Comparison of ENCODE assay signal across 10 cellular contexts in genomic region chr1:92957020-92957734, GRCh38. TPM values are rescaled to one million over a fixed set of nuclear protein-coding genes. Genes with fewer than 3 reads are reported as not detected.
DNase-seq lines count a peak whose midpoint lies in the region; ATAC-seq lines count a peak whose summit lies in the region.
"Had no signal": no experiment of that assay in that cellular context is flagged by ENCODE, and none has a peak within 500 bp of the region (broad histone marks: within the 10 kb centered on the region; RNA-seq: fewer than 3 reads in every experiment).

No MANE protein-coding gene starts in this region.

- no peak overlapping the region for H2BK15ac ChIP-seq in neuronal stem cell (ENCODE audit: low read length)

- H3K4ac ChIP-seq in neuronal stem cell (ENCODE audit: low read length): no peak overlapping the region

- no peak overlapping the region for H3K23ac ChIP-seq in neuronal stem cell (ENCODE audit: low read depth, low read length, poor library complexity)

- H3K14ac ChIP-seq in neuronal stem cell (ENCODE audit: low read length): no peak overlapping the region

- peak; percentile 31 for ATAC-seq in HG02678 (IDR thresholded peaks at IDR 0.05; ENCODE audit: unreplicated experiment)
- no peak for ATAC-seq in stimulated activated memory B cell treated with anti-CD40 and anti-IgM and Interleukin-4, amounts not matched to agents 10 μg/mL and 1 μg/mL and 100 μg/mL, for 72 hours

- H2BK12ac ChIP-seq in neuronal stem cell (ENCODE audit: low read length): no peak overlapping the region

- peak overlapping the region; percentile 1 for H3K4me3 Mint-ChIP-seq in activated CD4-positive, alpha-beta T cell treated with anti-CD3 and anti-CD28 coated beads, Interleukin-2, amount 10 ng/mL, durations not matched to agents 7 days and 5 days
- peak overlapping the region; percentile 10 for H3K4me3 Mint-ChIP-seq in T-helper 1 cell treated with Interleukin-12 subunit alpha and Interleukin-12 subunit beta and Interleukin-4 antibody, amounts not matched to agents 30 μg/mL and 1 μg/mL, for 36 hours
- H3K4me3 Mint-ChIP-seq in stimulated activated memory B cell treated with anti-CD40 and anti-IgM and Interleukin-4, amounts not matched to agents 10 μg/mL and 1 μg/mL and 100 μg/mL, for 72 hours: peak overlapping the region; percentile 65

- H3K4me1 ChIP-seq in neuronal stem cell (ENCODE audit: control insufficient read depth in 2 of 2, insufficient read depth in 1 of 2, low read depth in 1 of 2, low read length in 2 of 2): peaks cover 0 to 2% of the 10 kb centered on the region in 2 donors

- H3K27me3 Mint-ChIP-seq in activated CD4-positive, alpha-beta T cell treated with anti-CD3 and anti-CD28 coated beads, Interleukin-2, amount 10 ng/mL, durations not matched to agents 7 days and 5 days: no peaks in the 10 kb centered on the region
- no peaks in the 10 kb centered on the region for H3K27me3 Mint-ChIP-seq in T-helper 1 cell treated with Interleukin-12 subunit alpha and Interleukin-12 subunit beta and Interleukin-4 antibody, amounts not matched to agents 30 μg/mL and 1 μg/mL, for 36 hours (ENCODE audit: low read depth)
- no peaks in the 10 kb centered on the region for H3K27me3 Mint-ChIP-seq in stimulated activated memory B cell treated with anti-CD40 and anti-IgM and Interleukin-4, amounts not matched to agents 10 μg/mL and 1 μg/mL and 100 μg/mL, for 72 hours

- H3K4me3 ChIP-seq in neuronal stem cell (ENCODE audit: low read length in 2 of 2): no peak overlapping the region

- peaks cover 0 to 38% (median 0%) of the 10 kb centered on the region in 3 experiments for H3K27me3 ChIP-seq in neuronal stem cell (ENCODE audit: control insufficient read depth in 3 of 3, insufficient read depth in 3 of 3, low read depth in 1 of 3, low read length in 3 of 3)

- POLR2A ChIA-PET in activated CD4-positive, alpha-beta T cell treated with anti-CD3 and anti-CD28 coated beads, Interleukin-2, amount 10 ng/mL, durations not matched to agents 7 days and 5 days (lab: Charles Lee): no interaction called here

- peaks cover 24% of the 10 kb centered on the region for H3K36me3 Mint-ChIP-seq in activated CD4-positive, alpha-beta T cell treated with anti-CD3 and anti-CD28 coated beads, Interleukin-2, amount 10 ng/mL, durations not matched to agents 7 days and 5 days (ENCODE audit: low read depth)
- peaks cover 13% of the 10 kb centered on the region for H3K36me3 Mint-ChIP-seq in T-helper 1 cell treated with Interleukin-12 subunit alpha and Interleukin-12 subunit beta and Interleukin-4 antibody, amounts not matched to agents 30 μg/mL and 1 μg/mL, for 36 hours (ENCODE audit: low read depth)
- peaks cover 21% of the 10 kb centered on the region for H3K36me3 Mint-ChIP-seq in stimulated activated memory B cell treated with anti-CD40 and anti-IgM and Interleukin-4, amounts not matched to agents 10 μg/mL and 1 μg/mL and 100 μg/mL, for 72 hours

- no peaks in the 10 kb centered on the region for H3K36me3 ChIP-seq in neuronal stem cell (replicated peaks in 1 of 2; ENCODE audit: control insufficient read depth in 2 of 2, insufficient read depth in 2 of 2, low read length in 2 of 2)

- no peak overlapping the region for H3K27ac ChIP-seq in neuronal stem cell (replicated peaks; ENCODE audit: low read length)

- no peak overlapping the region for H3K4me2 ChIP-seq in neuronal stem cell (ENCODE audit: insufficient read depth, low read length, poor library complexity, severe bottlenecking)

- no peaks in the 10 kb centered on the region for H3K79me1 ChIP-seq in neuronal stem cell (ENCODE audit: low read depth, low read length)

- peak overlapping the region; percentile 76 for H3K27ac Mint-ChIP-seq in activated CD4-positive, alpha-beta T cell treated with anti-CD3 and anti-CD28 coated beads, Interleukin-2, amount 10 ng/mL, durations not matched to agents 7 days and 5 days
- H3K27ac Mint-ChIP-seq in T-helper 1 cell treated with Interleukin-12 subunit alpha and Interleukin-12 subunit beta and Interleukin-4 antibody, amounts not matched to agents 30 μg/mL and 1 μg/mL, for 36 hours: peak overlapping the region; percentile 56
- peak overlapping the region; percentile 45 for H3K27ac Mint-ChIP-seq in stimulated activated memory B cell treated with anti-CD40 and anti-IgM and Interleukin-4, amounts not matched to agents 10 μg/mL and 1 μg/mL and 100 μg/mL, for 72 hours

- no peak overlapping the region for H3K9ac ChIP-seq in neuronal stem cell (ENCODE audit: low read depth, low read length, poor library complexity)

- no peaks in the 10 kb centered on the region for H3K9me3 Mint-ChIP-seq in activated CD4-positive, alpha-beta T cell treated with anti-CD3 and anti-CD28 coated beads, Interleukin-2, amount 10 ng/mL, durations not matched to agents 7 days and 5 days
- H3K9me3 Mint-ChIP-seq in T-helper 1 cell treated with Interleukin-12 subunit alpha and Interleukin-12 subunit beta and Interleukin-4 antibody, amounts not matched to agents 30 μg/mL and 1 μg/mL, for 36 hours: no peaks in the 10 kb centered on the region
- no peaks in the 10 kb centered on the region for H3K9me3 Mint-ChIP-seq in stimulated activated memory B cell treated with anti-CD40 and anti-IgM and Interleukin-4, amounts not matched to agents 10 μg/mL and 1 μg/mL and 100 μg/mL, for 72 hours

- no peak for DNase-seq in activated CD4-positive, alpha-beta T cell treated with anti-CD3 and anti-CD28 coated beads, Interleukin-2, amount 10 ng/mL, durations not matched to agents 7 days and 5 days
- DNase-seq in activated CD4-positive, alpha-beta T cell treated with anti-CD3 and anti-CD28 coated beads for 1 hour: no peak
- DNase-seq in neuronal stem cell (ENCODE audit: low spot score) (no peak), ecto neural progenitor cell (ENCODE audit: low spot score) (no peak)
- no peak for DNase-seq in activated effector memory CD4-positive, alpha-beta T cell treated with Interleukin-2 at 50 U/mL for 16 hours
- DNase-seq: activated CD8-positive, alpha-beta memory T cell treated with anti-CD3 and anti-CD28 coated beads, Interleukin-2, amount 50 U/mL, for 48 hours; KBM-7 had no signal

- H3K18ac ChIP-seq in neuronal stem cell (ENCODE audit: low read length): no peak overlapping the region

- WGBS in neuronal stem cell (ENCODE audit: extremely low coverage in 2 of 2, insufficient read length in 2 of 2, insufficient replicate concordance in 1 of 2), 2 donors: no CpG with 5 or more reads among the region's 5 CpGs

- no peaks in the 10 kb centered on the region for H3K9me3 ChIP-seq in neuronal stem cell (replicated peaks in 1 of 2; ENCODE audit: control insufficient read depth in 2 of 2, insufficient read depth in 1 of 2, low read depth in 1 of 2, low read length in 2 of 2)

- no peak overlapping the region for H2AK5ac ChIP-seq in neuronal stem cell (ENCODE audit: low read depth, low read length)

- H2BK5ac ChIP-seq in neuronal stem cell (ENCODE audit: low read length): no peak overlapping the region

- no peak overlapping the region for H4K91ac ChIP-seq in neuronal stem cell (ENCODE audit: low read depth, low read length, poor library complexity)

- H2AFZ ChIP-seq in neuronal stem cell (ENCODE audit: low read length): no peak overlapping the region

- CTCF ChIA-PET in activated CD4-positive, alpha-beta T cell treated with anti-CD3 and anti-CD28 coated beads, Interleukin-2, amount 10 ng/mL, durations not matched to agents 7 days and 5 days (lab: Charles Lee): interaction anchor here (0.9 to 2.1 kb wide), 3 partner anchors 24 to 98 kb away, joined by 3 to 6 read pairs (median 4); no protein-coding TSS in a partner anchor

- peaks cover 68% of the 10 kb centered on the region for H3K4me1 Mint-ChIP-seq in activated CD4-positive, alpha-beta T cell treated with anti-CD3 and anti-CD28 coated beads, Interleukin-2, amount 10 ng/mL, durations not matched to agents 7 days and 5 days
- peaks cover 57% of the 10 kb centered on the region for H3K4me1 Mint-ChIP-seq in T-helper 1 cell treated with Interleukin-12 subunit alpha and Interleukin-12 subunit beta and Interleukin-4 antibody, amounts not matched to agents 30 μg/mL and 1 μg/mL, for 36 hours (ENCODE audit: low read depth)
- peaks cover 63% of the 10 kb centered on the region for H3K4me1 Mint-ChIP-seq in stimulated activated memory B cell treated with anti-CD40 and anti-IgM and Interleukin-4, amounts not matched to agents 10 μg/mL and 1 μg/mL and 100 μg/mL, for 72 hours

- no peak overlapping the region for H2BK120ac ChIP-seq in neuronal stem cell (ENCODE audit: low read depth, low read length)

- no peak overlapping the region for H4K8ac ChIP-seq in neuronal stem cell (ENCODE audit: low read depth, low read length)

RNA-seq across cellular contexts. Expression of gene DIPK1A, which starts 4.1 kb away (rescaled TPM):
- total RNA-seq in activated CD4-positive, alpha-beta T cell treated with anti-CD3 and anti-CD28 coated beads, Interleukin-2, amount 10 ng/mL, durations not matched to agents 7 days and 5 days: 10 to 100 TPM; 17.7 to 19.1 TPM
- polyA plus RNA-seq in neuronal stem cell (2013, experiment 1 of 2): 2.8 TPM
- 3.0 TPM for polyA plus RNA-seq in neuronal stem cell (2013, experiment 2 of 2)

Comparison
In these comparisons a context has a peak if more than half of its experiments do, and no peak if none do; other contexts are left out.
1. H3K4me3 Mint-ChIP-seq: peak in every context shown above with its lines; median percentile 65 in stimulated activated memory B cell treated with anti-CD40 and anti-IgM and Interleukin-4, amounts not matched to agents 10 μg/mL and 1 μg/mL and 100 μg/mL, for 72 hours; 10 in T-helper 1 cell treated with Interleukin-12 subunit alpha and Interleukin-12 subunit beta and Interleukin-4 antibody, amounts not matched to agents 30 μg/mL and 1 μg/mL, for 36 hours; 1 in activated CD4-positive, alpha-beta T cell treated with anti-CD3 and anti-CD28 coated beads, Interleukin-2, amount 10 ng/mL, durations not matched to agents 7 days and 5 days.